8 cellular contexts compared by ENCODE assay signal in genomic region chr3:149009732-149010131, GRCh38. TPM values are rescaled to one million over a fixed set of nuclear protein-coding genes. Genes with fewer than 3 reads are reported as not detected.
DNase-seq lines count a peak whose midpoint lies in the region; ATAC-seq and TF ChIP-seq lines count a peak whose summit lies in the region.

No MANE protein-coding gene starts in this region.

- no peak for TF ChIP-seq CTCF in GM13976 (IDR thresholded peaks at IDR 0.05; ENCODE audit: borderline replicate concordance, control extremely low read depth, extremely low read depth, insufficient read depth, missing control alignments)
- TF ChIP-seq CTCF in Loucy (conservative IDR thresholded peaks at IDR 0.05; ENCODE audit: low read length), result no peak
- no peak for TF ChIP-seq CTCF in GM10266 (IDR thresholded peaks at IDR 0.05; ENCODE audit: control insufficient read depth, insufficient read depth, low read depth, missing control alignments)
- no peak for TF ChIP-seq CTCF in colonic mucosa (IDR thresholded peaks at IDR 0.05)
- no peak for TF ChIP-seq CTCF in chondrocyte (IDR thresholded peaks at IDR 0.05)

- DNase-seq in GM13976 (ENCODE audit: low spot score) (peak; percentile 36), immature natural killer cell (peak; percentile 80 to 87 (median 84)), HK-2 (ENCODE audit: unreplicated experiment) (no peak), GM10266 (ENCODE audit: extremely low spot score) (no peak), colonic mucosa (no peak), chondrocyte (ENCODE audit: low spot score) (no peak)

- peak overlapping the region; percentile 69 to 85 (median 74) for H3K4me3 Mint-ChIP-seq in immature natural killer cell
- H3K4me3 Mint-ChIP-seq in chondrocyte (ENCODE audit: unreplicated experiment), result no peak overlapping the region

- H3K4me1 ChIP-seq in Loucy (ENCODE audit: insufficient read depth, low read length, poor library complexity, severe bottlenecking) (peaks cover 28% of the 10 kb centered on the region), colonic mucosa (no peaks in the 10 kb centered on the region)

- no peak overlapping the region for H2AFZ ChIP-seq in Loucy (ENCODE audit: low read length)

- H3K4me3 ChIP-seq in Loucy (ENCODE audit: low read length, poor library complexity, severe bottlenecking) (peak overlapping the region; percentile 31), colonic mucosa (no peak overlapping the region)

- H3F3A ChIP-seq in Loucy (ENCODE audit: low read depth), result peaks cover 6% of the 10 kb centered on the region

- H3K36me3 Mint-ChIP-seq in immature natural killer cell (peaks cover 34 to 62% (median 44%) of the 10 kb centered on the region in 3 donors), chondrocyte (ENCODE audit: low read depth) (peaks cover 32% of the 10 kb centered on the region)

- peak; percentile 90 for ATAC-seq in GM21529 (IDR thresholded peaks at IDR 0.05; ENCODE audit: unreplicated experiment)

- no peaks in the 10 kb centered on the region for H3K79me2 ChIP-seq in Loucy (ENCODE audit: insufficient read depth, low read length)

- H3K9me3 Mint-ChIP-seq in immature natural killer cell (no peaks in the 10 kb centered on the region), chondrocyte (ENCODE audit: low read depth) (no peaks in the 10 kb centered on the region)

- peaks cover 2 to 12% (median 11%) of the 10 kb centered on the region in 3 donors for H3K27me3 Mint-ChIP-seq in immature natural killer cell (ENCODE audit: low read depth in 3 of 3)
- H3K27me3 Mint-ChIP-seq in chondrocyte (ENCODE audit: low read depth), result no peaks in the 10 kb centered on the region

- no peak overlapping the region for H3K9ac ChIP-seq in Loucy (ENCODE audit: low read depth, low read length, poor library complexity, severe bottlenecking)
- H3K9ac ChIP-seq in colonic mucosa (ENCODE audit: low read depth in 2 of 2, low read length in 2 of 2), result no peak overlapping the region

- no peaks in the 10 kb centered on the region for H4K20me1 ChIP-seq in Loucy (ENCODE audit: insufficient read depth, low read length, poor library complexity, severe bottlenecking)

- peak overlapping the region; percentile 64 for H3K4me2 ChIP-seq in Loucy (ENCODE audit: low read depth, low read length, poor library complexity, severe bottlenecking)

- H3K9me3 ChIP-seq in Loucy (ENCODE audit: insufficient read depth, low read depth, low read length) (no peaks in the 10 kb centered on the region), colonic mucosa (no peaks in the 10 kb centered on the region)

- no peaks in the 10 kb centered on the region for H3K9me2 ChIP-seq in Loucy (replicated peaks; ENCODE audit: low read depth, low read length)

- H3K27ac Mint-ChIP-seq in immature natural killer cell (peak overlapping the region; percentile 91 to 98 (median 96)), chondrocyte (ENCODE audit: unreplicated experiment) (no peak overlapping the region)

- H3K4me1 Mint-ChIP-seq in immature natural killer cell, result peaks cover 53 to 76% of the 10 kb centered on the region in 2 donors
- peaks cover 21% of the 10 kb centered on the region for H3K4me1 Mint-ChIP-seq in chondrocyte (ENCODE audit: low read depth)

- no peaks in the 10 kb centered on the region for H3K27me3 ChIP-seq in Loucy (ENCODE audit: insufficient read depth, low read length, poor library complexity, severe bottlenecking)
- no peaks in the 10 kb centered on the region for H3K27me3 ChIP-seq in colonic mucosa

- H3K27ac ChIP-seq in colonic mucosa, result no peak overlapping the region

- in situ Hi-C loops in GM13976 (cut with MboI; ENCODE audit: low sequenced_read_pairs, unreplicated experiment), result no loop called here

- intact Hi-C loops in colonic mucosa (cut with DNase I), result no loop called here

- H3K36me3 ChIP-seq in Loucy (ENCODE audit: insufficient read depth, low read length) (peaks cover 22% of the 10 kb centered on the region; the same call in 1 of the 2 replicates), colonic mucosa (no peaks in the 10 kb centered on the region)

RNA-seq across cellular contexts. Expression of gene GYG1, which starts 18.4 kb away (rescaled TPM):
- polyA plus RNA-seq in immature natural killer cell, result 100 to 1,000 TPM in 1 of 3 donors, 10 to 100 TPM in 2; 73.5 to 102 (median 91.8) TPM
- total RNA-seq in colonic mucosa, result 10 to 100 TPM; 26.1 to 32.2 TPM
- 41.2 to 50.1 TPM (median 48.1 TPM) in 3 replicates for total RNA-seq in chondrocyte

Comparison
In these comparisons a context has a peak if more than half of its experiments do, and no peak if none do; other contexts are left out.
1. DNase-seq: peak in GM13976 (single experiment) and immature natural killer cell (3 of 3); none in HK-2 (single experiment), GM10266 (single experiment), colonic mucosa (single experiment) and chondrocyte (single experiment).